In genomic region chrX:133670394-133670793, GRCh38 we compare ENCODE assay signal across 8 cellular contexts.
DNase-seq lines count a peak whose midpoint lies in the region; ATAC-seq and TF ChIP-seq lines count a peak whose summit lies in the region.

No MANE protein-coding gene starts in this region.

- no peaks in the 10 kb centered on the region for H3K4me1 Mint-ChIP-seq in HFFc6 (ENCODE audit: low read depth)

- H3K4me1 ChIP-seq in gastroesophageal sphincter = peaks cover 0 to 22% (median 0%) of the 10 kb centered on the region in 3 donors

- no peaks in the 10 kb centered on the region for H3K27me3 ChIP-seq in gastroesophageal sphincter

- H3K9me3 Mint-ChIP-seq in HFFc6 = no peaks in the 10 kb centered on the region

- no peak for TF ChIP-seq POLR2A in gastroesophageal sphincter (IDR thresholded peaks at IDR 0.05)

- H3K9me3 ChIP-seq in gastroesophageal sphincter = no peaks in the 10 kb centered on the region

- no peaks in the 10 kb centered on the region for H3K36me3 ChIP-seq in gastroesophageal sphincter

- peak; percentile 67 for TF ChIP-seq CTCF in HFFc6 (IDR thresholded peaks at IDR 0.05)
- TF ChIP-seq CTCF in gastroesophageal sphincter (IDR thresholded peaks at IDR 0.05) = peak; percentile 39 to 80 (median 76)

- ATAC-seq in gastroesophageal sphincter (peak; percentile 30), HG02798 (IDR thresholded peaks at IDR 0.05; ENCODE audit: poor library complexity, unreplicated experiment) (no peak), HG02884 (IDR thresholded peaks at IDR 0.05; ENCODE audit: unreplicated experiment) (no peak)

- no peaks in the 10 kb centered on the region for H3K36me3 Mint-ChIP-seq in HFFc6 (ENCODE audit: low read depth)

- no peak overlapping the region for H3K27ac Mint-ChIP-seq in HFFc6

- no peaks in the 10 kb centered on the region; the same call in 1 of the 2 replicates for H3K27me3 Mint-ChIP-seq in HFFc6 (ENCODE audit: insufficient read depth)

- H3K27ac ChIP-seq in gastroesophageal sphincter = peak overlapping the region in 1 of 4 donors; percentile 36

- DNase-seq in COLO829 (ENCODE audit: low spot score) (peak; percentile 50), HFFc6 (no peak), SK-N-DZ (ENCODE audit: low spot score) (peak; percentile 0), retina (peak; percentile 48), HuH-7.5 (ENCODE audit: low spot score) (no peak)

- H3K4me3 ChIP-seq in gastroesophageal sphincter = no peak overlapping the region

- no peak overlapping the region for H3K4me3 Mint-ChIP-seq in HFFc6

- no peak for TF ChIP-seq EP300 in gastroesophageal sphincter (IDR thresholded peaks at IDR 0.05)

- WGBS in gastroesophageal sphincter (ENCODE audit: low coverage in 1 of 2), 2 donors = 0% methylated on average over 4 of the region's 4 CpGs

Comparison
In these comparisons a context has a peak if more than half of its experiments do, and no peak if none do; other contexts are left out.
1. DNase-seq: peak in COLO829 (single experiment), SK-N-DZ (single experiment) and retina (single experiment); none in HFFc6 (single experiment) and HuH-7.5 (single experiment).